Comparison of ENCODE assay signal across 20 cellular contexts in the genomic region with DNA sequence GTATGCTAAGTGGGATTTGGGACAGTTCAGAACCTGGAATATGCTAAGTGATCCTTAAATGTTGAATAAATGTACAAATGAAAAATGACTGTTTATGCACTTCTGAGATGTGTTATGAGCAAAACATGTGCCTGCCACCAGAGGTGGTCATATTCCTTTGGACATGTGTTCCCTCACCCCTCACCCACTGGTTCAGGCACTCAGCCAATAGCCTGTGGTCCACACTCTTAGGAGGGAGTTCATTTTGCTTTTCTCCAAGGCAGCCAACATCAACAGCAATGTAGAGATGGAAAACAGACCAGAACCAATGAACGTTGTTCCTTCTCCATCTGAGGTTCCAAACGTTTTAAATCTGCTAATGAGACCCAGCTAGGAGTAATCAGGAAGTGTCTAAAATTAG. TPM values are rescaled to one million over a fixed set of nuclear protein-coding genes. Genes with fewer than 3 reads are reported as not detected.
DNase-seq lines count a peak whose midpoint lies in the region; FAIRE-seq and TF ChIP-seq lines count a peak whose summit lies in the region.
"Had no signal": no experiment of that assay in that cellular context is flagged by ENCODE, and none has a peak within 500 bp of the region (broad histone marks: within the 10 kb centered on the region; RNA-seq: fewer than 3 reads in every experiment).

No MANE protein-coding gene starts in this region.

- no peaks in the 10 kb centered on the region for H3K27me3 ChIP-seq in BLaER1 treated with 17β-estradiol and CSF1 and Interleukin-3, amounts not matched to agents 10 nM and 100 nM
- H3K27me3 ChIP-seq in ascending aorta: no peaks in the 10 kb centered on the region
- H3K27me3 ChIP-seq: Peyer's patch had no signal

- H3K4me1 Mint-ChIP-seq in brain: peaks cover 65% of the 10 kb centered on the region

- peaks cover 0 to 4% (median 0%) of the 10 kb centered on the region in 5 experiments for H3K9me3 Mint-ChIP-seq in brain
- H3K9me3 Mint-ChIP-seq: CD8-positive, alpha-beta T cell had no signal

- peak overlapping the region in 3 of 5 experiments; percentile 0 to 42 (median 30) for H3K27ac Mint-ChIP-seq in brain
- H3K27ac Mint-ChIP-seq: CD8-positive, alpha-beta T cell had no signal

- no peaks in the 10 kb centered on the region for H3K36me3 ChIP-seq in BLaER1 treated with 17β-estradiol and CSF1 and Interleukin-3, amounts not matched to agents 10 nM and 100 nM
- H3K36me3 ChIP-seq in ascending aorta: no peaks in the 10 kb centered on the region
- H3K36me3 ChIP-seq: Peyer's patch had no signal

- no peak overlapping the region for H3K4me3 ChIP-seq in BLaER1 treated with 17β-estradiol and CSF1 and Interleukin-3, amounts not matched to agents 10 nM and 100 nM
- no peak overlapping the region for H3K4me3 ChIP-seq in ascending aorta
- H3K4me3 ChIP-seq: A549, Peyer's patch had no signal

- DNase-seq in NCI-H446 (lab: John Stamatoyannopoulos, UW): peak; percentile 48 to 70
- DNase-seq in fibroblast of the conjunctiva (ENCODE audit: low read depth): peak; percentile 13
- no peak for DNase-seq in ascending aorta (ENCODE audit: low spot score in 2 of 2)
- no peak for DNase-seq in NCI-H128 (lab: John Stamatoyannopoulos, UW; ENCODE audit: unreplicated experiment)
- DNase-seq in NCI-H1417 treated with DMSO at 0.1 percent for 48 hours (lab: John Stamatoyannopoulos, UW): no peak
- no peak for DNase-seq in GM12892 (ENCODE audit: insufficient read length)
- DNase-seq: CD8-positive, alpha-beta T cell; DMS79 treated with DMSO at 0.1 percent for 48 hours; H7; KBM-7; NCI-H1436; NCI-H1930; NCI-H345; NCI-H526 treated with DMSO at 0.1 percent for 48 hours; Peyer's patch; Right ventricle myocardium superior had no signal

- intact Hi-C loops in ascending aorta (cut with DNase I): no loop called here

- peak overlapping the region in 10 of 11 experiments; percentile 6 to 58 (median 34); a peak in 13 of 22 replicates for H3K4me2 ChIP-seq in BLaER1 treated with 17β-estradiol and CSF1 and Interleukin-3, amounts not matched to agents 10 nM and 100 nM
- H3K4me2 ChIP-seq: A549 had no signal

- no peak for FAIRE-seq in GM12892 (lab: Jason Lieb, UNC)
- FAIRE-seq: A549, HepG2 had no signal

- H3K36me3 Mint-ChIP-seq in brain: no peaks in the 10 kb centered on the region
- H3K36me3 Mint-ChIP-seq: CD8-positive, alpha-beta T cell had no signal

- H3K4me3 Mint-ChIP-seq in brain: peak overlapping the region in 1 of 5 experiments; percentile 6
- H3K4me3 Mint-ChIP-seq: CD8-positive, alpha-beta T cell had no signal

- TF ChIP-seq POLR2A in GM12892 (IDR thresholded peaks at IDR 0.05; ENCODE audit: low read depth, low read length): no peak

- H3K4me1 ChIP-seq in BLaER1 treated with 17β-estradiol and CSF1 and Interleukin-3, amounts not matched to agents 10 nM and 100 nM: peaks cover 27 to 67% (median 59%) of the 10 kb centered on the region in 10 experiments
- H3K4me1 ChIP-seq in ascending aorta: no peaks in the 10 kb centered on the region
- H3K4me1 ChIP-seq: A549, Peyer's patch had no signal

- peaks cover 15% of the 10 kb centered on the region for H3K27me3 Mint-ChIP-seq in brain

- H3K9me3 ChIP-seq in BLaER1 treated with 17β-estradiol and CSF1 and Interleukin-3, amounts not matched to agents 10 nM and 100 nM (replicated peaks in 1 of 11): no peaks in the 10 kb centered on the region
- H3K9me3 ChIP-seq in ascending aorta: no peaks in the 10 kb centered on the region
- H3K9me3 ChIP-seq: A549, Peyer's patch had no signal

- no peak overlapping the region for H3K27ac ChIP-seq in BLaER1 treated with 17β-estradiol and CSF1 and Interleukin-3, amounts not matched to agents 10 nM and 100 nM
- H3K27ac ChIP-seq in ascending aorta: no peak overlapping the region
- H3K27ac ChIP-seq: A549, Peyer's patch had no signal

- TF ChIP-seq CTCF in brain (conservative IDR thresholded peaks at IDR 0.05) (no peak), ascending aorta (IDR thresholded peaks at IDR 0.05) (no peak)

- no peak overlapping the region for H3K9ac ChIP-seq in BLaER1 treated with 17β-estradiol and CSF1 and Interleukin-3, amounts not matched to agents 10 nM and 100 nM

- no peaks in the 10 kb centered on the region for H4K20me1 ChIP-seq in BLaER1 treated with 17β-estradiol and CSF1 and Interleukin-3, amounts not matched to agents 10 nM and 100 nM

RNA-seq across cellular contexts. Expression of a gene that starts 44.0 kb away (rescaled TPM):
- 15.8 TPM for polyA plus RNA-seq in brain (ENCODE audit: insufficient read depth, low read depth, low replicate concordance)
- total RNA-seq in ascending aorta: 7.3 TPM
- polyA plus RNA-seq in GM12892 (2012; ENCODE audit: missing spikeins): 26.6 TPM

RNA-seq across cellular contexts. Expression of a gene that starts 44.1 kb away (rescaled TPM):
- 31.6 TPM for polyA plus RNA-seq in brain (ENCODE audit: insufficient read depth, low read depth, low replicate concordance)
- 14.0 TPM for total RNA-seq in ascending aorta
- polyA plus RNA-seq in GM12892 (2012; ENCODE audit: missing spikeins): 10.2 TPM

Comparison
In these comparisons a context has a peak if more than half of its experiments do, and no peak if none do; other contexts are left out.
1. DNase-seq: peak in NCI-H446 (2 of 2) and fibroblast of the conjunctiva (single experiment); none in ascending aorta (0 of 2), NCI-H128 (single experiment), NCI-H1417 treated with DMSO at 0.1 percent for 48 hours (single experiment) and GM12892 (single experiment).